8 cellular contexts compared by ENCODE assay signal in the genomic region with DNA sequence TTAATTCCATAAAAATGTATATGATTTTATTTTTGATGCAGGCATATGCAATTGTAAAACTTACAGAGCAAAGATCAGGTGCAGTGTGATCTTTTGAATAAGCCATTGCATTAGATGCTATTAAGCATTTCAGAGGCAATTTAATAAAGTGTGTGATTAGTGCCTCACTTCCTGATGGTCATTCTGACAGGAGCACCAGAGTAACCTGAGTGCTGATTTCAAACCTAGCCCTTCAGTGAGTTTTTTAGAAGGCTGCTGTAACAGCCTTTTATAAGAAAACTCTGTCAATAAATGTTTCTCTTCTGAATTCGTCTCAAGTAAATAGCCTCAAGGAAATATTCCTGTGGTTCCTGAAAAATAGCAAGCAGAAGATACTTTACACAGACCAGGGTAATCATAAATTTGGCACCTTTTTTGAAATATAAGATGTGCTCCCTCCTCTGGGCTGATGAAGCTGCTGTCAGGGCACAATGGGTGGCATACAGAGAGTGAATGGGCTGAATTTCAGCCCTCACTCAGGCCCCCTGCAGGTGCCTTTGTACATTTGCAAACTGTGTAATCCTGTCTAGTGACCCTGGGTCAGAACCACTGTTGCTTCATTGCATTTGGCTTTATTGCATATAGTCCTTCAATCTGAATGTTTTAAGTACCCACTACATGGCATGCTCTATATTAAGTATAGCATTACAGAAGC.
DNase-seq lines count a peak whose midpoint lies in the region; ATAC-seq and TF ChIP-seq lines count a peak whose summit lies in the region.

No MANE protein-coding gene starts in this region.

- WGBS in right cardiac atrium, result 66% methylated on average over 1 of the region's 1 CpG

- TF ChIP-seq CTCF in GM13977 (IDR thresholded peaks at IDR 0.05; ENCODE audit: extremely low read depth, insufficient read depth, missing control alignments), result peak; percentile 42
- peak; percentile 32 for TF ChIP-seq CTCF in NB4 (IDR thresholded peaks at IDR 0.05; ENCODE audit: low read depth, low read length)

- no peaks in the 10 kb centered on the region for H3K9me3 ChIP-seq in right cardiac atrium (ENCODE audit: control insufficient read depth, low read length)

- no peak for ATAC-seq in right cardiac atrium

- no peaks in the 10 kb centered on the region for H3K36me3 ChIP-seq in H7 (replicated peaks; ENCODE audit: control insufficient read depth, insufficient read depth, low read length)

- TF ChIP-seq POLR2A in NB4 (IDR thresholded peaks at IDR 0.05; ENCODE audit: extremely low read depth, insufficient read length), result no peak

- DNase-seq in GM13977 (ENCODE audit: low spot score) (no peak), H7 (peak; percentile 22), NB4 (ENCODE audit: low read depth) (peak; percentile 25), ecto neural progenitor cell (ENCODE audit: low spot score) (peak; percentile 54), hippocampal formation (lab: John Stamatoyannopoulos, UW) (no peak), DMS114 treated with DMSO at 0.1 percent for 48 hours (lab: John Stamatoyannopoulos, UW; ENCODE audit: unreplicated experiment) (no peak), right cardiac atrium (no peak)
- DNase-seq in effector CD4-positive, alpha-beta T cell, result no peak

- H3K27me3 ChIP-seq in H7 (ENCODE audit: control insufficient read depth, insufficient read depth, low read length), result no peaks in the 10 kb centered on the region
- no peaks in the 10 kb centered on the region for H3K27me3 ChIP-seq in right cardiac atrium (ENCODE audit: control insufficient read depth, insufficient read depth)

- H3K27ac ChIP-seq in right cardiac atrium (ENCODE audit: low read length), result no peak overlapping the region

- intact Hi-C loops in right cardiac atrium (cut with DNase I), result no loop called here

- in situ Hi-C loops in GM13977 (cut with MboI; ENCODE audit: low pct_unique_long_range_greater_than_20kb, low sequenced_read_pairs, unreplicated experiment), result no loop called here

- peaks cover 7% of the 10 kb centered on the region for H3K4me1 ChIP-seq in right cardiac atrium (ENCODE audit: control insufficient read depth, insufficient read depth, low read length)

- no peak overlapping the region for H3K4me3 ChIP-seq in H7 (ENCODE audit: insufficient read depth, low read depth, low read length)
- no peak overlapping the region for H3K4me3 ChIP-seq in NB4 (ENCODE audit: low read depth, low read length)
- H3K4me3 ChIP-seq in right cardiac atrium (ENCODE audit: low read length), result no peak overlapping the region

Comparison
In these comparisons a context has a peak if more than half of its experiments do, and no peak if none do; other contexts are left out.
1. DNase-seq: peak in H7 (single experiment), NB4 (single experiment) and ecto neural progenitor cell (single experiment); none in GM13977 (single experiment), hippocampal formation (0 of 2), DMS114 treated with DMSO at 0.1 percent for 48 hours (single experiment), effector CD4-positive, alpha-beta T cell (single experiment) and right cardiac atrium (0 of 3).